Comparison of ENCODE assay signal across 22 cellular contexts in the genomic region with DNA sequence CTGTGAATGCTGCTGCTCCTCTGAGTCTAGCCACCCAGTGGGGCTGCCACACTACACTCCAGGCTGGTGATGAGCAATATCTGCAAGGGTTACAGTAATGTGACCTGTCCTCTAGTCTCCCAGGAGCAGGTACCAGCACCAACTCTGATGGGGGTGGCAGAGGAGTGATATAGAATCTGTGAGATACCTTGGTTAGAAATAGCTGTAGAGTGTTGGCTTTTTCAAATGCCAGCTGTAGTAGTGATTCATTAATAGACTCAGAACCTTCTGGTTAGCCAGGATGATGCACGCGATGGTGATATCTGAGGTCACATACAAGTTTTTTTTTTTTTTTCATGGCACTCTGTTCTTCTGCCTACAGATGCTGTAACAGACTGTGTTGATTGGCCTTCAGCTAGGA.
DNase-seq lines count a peak whose midpoint lies in the region; ATAC-seq, FAIRE-seq and TF ChIP-seq lines count a peak whose summit lies in the region.
"Had no signal": no experiment of that assay in that cellular context is flagged by ENCODE, and none has a peak within 500 bp of the region (broad histone marks: within the 10 kb centered on the region; RNA-seq: fewer than 3 reads in every experiment).

No MANE protein-coding gene starts in this region.

- no peak overlapping the region for H2AFZ ChIP-seq in keratinocyte (ENCODE audit: control insufficient read depth, low read length)

- no peak overlapping the region for H3K27ac Mint-ChIP-seq in endodermal cell
- H3K27ac Mint-ChIP-seq in activated T-cell treated with anti-CD3 and anti-CD28 coated beads, Interleukin-2, amount 50 U/mL, for 72 hours, result no peak overlapping the region
- H3K27ac Mint-ChIP-seq: CD4-positive, CD25-positive, alpha-beta regulatory T cell had no signal

- no peaks in the 10 kb centered on the region for H3K79me2 ChIP-seq in keratinocyte (ENCODE audit: control insufficient read depth, insufficient read depth, low read length)

- H3K9me1 ChIP-seq in keratinocyte (ENCODE audit: control insufficient read depth, extremely low read depth, insufficient read depth, low read length), result no peaks in the 10 kb centered on the region

- H3K9me3 ChIP-seq in keratinocyte (ENCODE audit: control insufficient read depth, low read depth, low read length), result peaks cover 3% of the 10 kb centered on the region
- H3K9me3 ChIP-seq in endodermal cell (ENCODE audit: control insufficient read depth, low read length), result peaks cover 13% of the 10 kb centered on the region

- H3K27me3 Mint-ChIP-seq in endodermal cell (ENCODE audit: insufficient read depth), result no peaks in the 10 kb centered on the region
- H3K27me3 Mint-ChIP-seq in activated T-cell treated with anti-CD3 and anti-CD28 coated beads, Interleukin-2, amount 50 U/mL, for 72 hours (ENCODE audit: low read depth), result no peaks in the 10 kb centered on the region
- H3K27me3 Mint-ChIP-seq: CD4-positive, CD25-positive, alpha-beta regulatory T cell had no signal

- no peaks in the 10 kb centered on the region for H3K4me1 Mint-ChIP-seq in endodermal cell
- no peaks in the 10 kb centered on the region for H3K4me1 Mint-ChIP-seq in activated T-cell treated with anti-CD3 and anti-CD28 coated beads, Interleukin-2, amount 50 U/mL, for 72 hours (ENCODE audit: low read depth)
- H3K4me1 Mint-ChIP-seq: CD4-positive, CD25-positive, alpha-beta regulatory T cell had no signal

- H4K20me1 ChIP-seq in keratinocyte (ENCODE audit: control insufficient read depth, extremely low read depth, insufficient read depth, low read length), result no peaks in the 10 kb centered on the region

- H3K4me1 ChIP-seq in keratinocyte (ENCODE audit: control insufficient read depth, extremely low read depth, insufficient read depth, low read length) (peaks cover 10% of the 10 kb centered on the region), endodermal cell (ENCODE audit: control insufficient read depth, insufficient read depth, low read length) (no peaks in the 10 kb centered on the region)

- no peak for ATAC-seq in sciatic nerve
- ATAC-seq in activated T-cell treated with anti-CD3 and anti-CD28 coated beads, Interleukin-2, amount 50 U/mL, for 72 hours (replicated peaks in 1 of 2), result no peak
- ATAC-seq: HCT116 had no signal

- H3K36me3 Mint-ChIP-seq in endodermal cell (ENCODE audit: low read depth), result no peaks in the 10 kb centered on the region
- H3K36me3 Mint-ChIP-seq in activated T-cell treated with anti-CD3 and anti-CD28 coated beads, Interleukin-2, amount 50 U/mL, for 72 hours (ENCODE audit: insufficient read depth in 2 of 2), result peaks cover 3 to 4% of the 10 kb centered on the region in 2 donors
- H3K36me3 Mint-ChIP-seq: CD4-positive, CD25-positive, alpha-beta regulatory T cell had no signal

- peak; percentile 13 for DNase-seq in ELR (ENCODE audit: low read depth)
- DNase-seq in LHCN-M2 (ENCODE audit: low read depth), result peak; percentile 13
- peak; percentile 10 for DNase-seq in epithelial cell of prostate (ENCODE audit: low read depth, low spot score)
- no peak for DNase-seq in keratinocyte (ENCODE audit: low read depth, low spot score)
- no peak for DNase-seq in sciatic nerve (ENCODE audit: low spot score)
- no peak for DNase-seq in endodermal cell
- DNase-seq in NCI-H1105 treated with DMSO at 0.1 percent for 48 hours (lab: John Stamatoyannopoulos, UW), result no peak
- no peak for DNase-seq in activated T-cell treated with anti-CD3 and anti-CD28 coated beads, Interleukin-2, amount 50 U/mL, for 72 hours
- DNase-seq: CD4-positive, CD25-positive, alpha-beta regulatory T cell; DMS153; DND-41; KBM-7; MM.1S; NCI-H1417; NCI-H1694 treated with DMSO at 0.1 percent for 48 hours; NCI-H2081; NCI-H2227 treated with DMSO at 0.1 percent for 48 hours; NCI-H526 treated with DMSO at 0.1 percent for 48 hours had no signal

- H3K36me3 ChIP-seq in keratinocyte (ENCODE audit: control insufficient read depth in 2 of 2, extremely low read depth in 1 of 2, insufficient read depth in 2 of 2, low read length in 2 of 2) (no peaks in the 10 kb centered on the region), endodermal cell (ENCODE audit: control insufficient read depth, insufficient read depth, low read length) (no peaks in the 10 kb centered on the region)

- WGBS in endodermal cell (ENCODE audit: insufficient coverage in 1 of 2, insufficient read length in 1 of 2), 2 experiments, result 97% methylated on average over 2 of the region's 2 CpGs; no CpG with 5 or more reads in 1 of the 2 experiments

- intact Hi-C loops in sciatic nerve (cut with DNase I), result no loop called here

- peak; percentile 43 for FAIRE-seq in keratinocyte (lab: Jason Lieb, UNC)
- FAIRE-seq: GM19239 had no signal

- H3K4me3 ChIP-seq in keratinocyte (ENCODE audit: control insufficient read depth in 2 of 3, extremely low read depth in 1 of 3, insufficient read depth in 2 of 3, low read depth in 1 of 3, low read length in 3 of 3) (no peak overlapping the region), endodermal cell (ENCODE audit: low read length) (no peak overlapping the region)
- H3K4me3 ChIP-seq: SK-N-MC had no signal

- dilution Hi-C loops in keratinocyte (cut with MboI; ENCODE audit: extremely low pct_ligation_motif_present, low sequenced_read_pairs), result no loop called here

- no peak overlapping the region for H3K4me3 Mint-ChIP-seq in endodermal cell
- H3K4me3 Mint-ChIP-seq in activated T-cell treated with anti-CD3 and anti-CD28 coated beads, Interleukin-2, amount 50 U/mL, for 72 hours, result no peak overlapping the region
- H3K4me3 Mint-ChIP-seq: CD4-positive, CD25-positive, alpha-beta regulatory T cell had no signal

- H3K27ac ChIP-seq in epithelial cell of prostate (no peak overlapping the region), keratinocyte (ENCODE audit: control insufficient read depth, insufficient read depth, low read length) (no peak overlapping the region), endodermal cell (ENCODE audit: low read depth, low read length) (no peak overlapping the region)
- H3K27ac ChIP-seq: RWPE1, SK-N-MC had no signal

- H3K9ac ChIP-seq in keratinocyte (ENCODE audit: control insufficient read depth, extremely low read depth, insufficient read depth, low read length) (no peak overlapping the region), endodermal cell (ENCODE audit: extremely low read depth, low read length, poor library complexity, severe bottlenecking) (no peak overlapping the region)

- H3K27me3 ChIP-seq in keratinocyte (ENCODE audit: control insufficient read depth, extremely low read depth, insufficient read depth, low read length) (no peaks in the 10 kb centered on the region), endodermal cell (ENCODE audit: control insufficient read depth, insufficient read depth, low read length, poor library complexity, severe bottlenecking) (no peaks in the 10 kb centered on the region)

- no peak for TF ChIP-seq CTCF in keratinocyte (optimal IDR thresholded peaks at IDR 0.05 in 1 of 3, IDR thresholded peaks at IDR 0.05 in 1 of 3, conservative IDR thresholded peaks at IDR 0.05 in 1 of 3; ENCODE audit: extremely low read depth in 1 of 3, insufficient read depth in 2 of 3, low read length in 3 of 3)
- TF ChIP-seq CTCF in endodermal cell (conservative IDR thresholded peaks at IDR 0.05), result no peak

- no peak overlapping the region for H3K4me2 ChIP-seq in keratinocyte (ENCODE audit: control insufficient read depth, extremely low read depth, insufficient read depth, low read depth, low read length)

- H3K9me3 Mint-ChIP-seq in endodermal cell, result peaks cover 32% of the 10 kb centered on the region
- peaks cover 6 to 14% of the 10 kb centered on the region in 2 donors for H3K9me3 Mint-ChIP-seq in activated T-cell treated with anti-CD3 and anti-CD28 coated beads, Interleukin-2, amount 50 U/mL, for 72 hours

Comparison
In these comparisons a context has a peak if more than half of its experiments do, and no peak if none do; other contexts are left out.
1. DNase-seq: peak in ELR (single experiment), LHCN-M2 (single experiment) and epithelial cell of prostate (single experiment); none in keratinocyte (single experiment), sciatic nerve (single experiment), endodermal cell (single experiment), NCI-H1105 treated with DMSO at 0.1 percent for 48 hours (single experiment) and activated T-cell treated with anti-CD3 and anti-CD28 coated beads, Interleukin-2, amount 50 U/mL, for 72 hours (0 of 2).